Comparison of ENCODE assay signal across 1 cellular context in the genomic region with DNA sequence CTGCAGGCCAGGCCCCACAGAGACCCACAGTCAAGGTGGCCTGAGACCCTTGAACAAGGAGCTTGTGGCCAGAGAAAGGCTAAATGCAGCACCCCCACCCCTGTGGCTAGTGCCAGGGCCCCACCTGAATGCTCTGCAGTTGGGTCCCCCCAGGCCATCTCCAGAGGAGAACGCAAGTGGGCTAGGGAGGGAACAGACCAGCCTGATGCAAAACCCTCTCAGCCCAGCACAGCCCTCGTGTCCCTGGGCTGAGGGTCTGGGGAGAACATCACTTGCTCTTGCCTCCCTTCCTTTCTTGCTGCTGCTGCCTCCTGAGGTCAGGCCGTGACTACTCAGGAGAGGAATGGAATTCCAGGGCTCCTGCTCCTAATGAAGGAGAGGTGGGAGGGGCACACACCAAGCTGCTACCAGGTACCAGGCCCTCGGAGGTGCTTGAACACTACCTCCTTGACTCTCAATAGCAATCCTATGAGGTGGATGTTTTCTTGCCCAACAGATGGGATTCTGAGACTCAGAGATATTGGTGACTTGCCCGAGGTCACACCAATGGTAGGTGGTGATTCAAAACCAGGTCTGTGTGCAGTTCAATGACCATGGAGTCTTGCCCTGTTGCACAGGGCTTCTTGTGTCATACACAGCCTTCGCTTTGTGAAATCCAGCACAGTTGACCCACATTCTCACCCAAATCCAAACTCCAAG.
TF ChIP-seq lines count a peak whose summit lies in the region.

No MANE protein-coding gene starts in this region.

TF ChIP-seq in liver, 16 proteins besides CTCF, POLR2A, EP300 and RAD21 (continued from another document):
- TF ChIP-seq REST (IDR thresholded peaks at IDR 0.05), result peak; percentile 44
- peak; percentile 49 for TF ChIP-seq MAX (IDR thresholded peaks at IDR 0.05)
- peak; percentile 60 for TF ChIP-seq HNF4G (IDR thresholded peaks at IDR 0.05)
- TF ChIP-seq YY1 (IDR thresholded peaks at IDR 0.05), result peak; percentile 63
- peak; percentile 47 for TF ChIP-seq NR2F2 (IDR thresholded peaks at IDR 0.05)
- peak; percentile 81 for TF ChIP-seq ATF3 (IDR thresholded peaks at IDR 0.05)
- peak; percentile 44 for TF ChIP-seq ZBTB33 (IDR thresholded peaks at IDR 0.05)
- TF ChIP-seq GABPA (IDR thresholded peaks at IDR 0.05 in 1 of 2, conservative IDR thresholded peaks at IDR 0.05 in 1 of 2), result no peak
- peak; percentile 87 to 91 for TF ChIP-seq HNF4A (conservative IDR thresholded peaks at IDR 0.05)
- peak; percentile 99 to 100 for TF ChIP-seq RXRA (IDR thresholded peaks at IDR 0.05)
- peak; percentile 87 to 92 for TF ChIP-seq JUND (IDR thresholded peaks at IDR 0.05)
- TF ChIP-seq SP1 (IDR thresholded peaks at IDR 0.05), result peak; percentile 93
- TF ChIP-seq FOXA1 (IDR thresholded peaks at IDR 0.05), result peak; percentile 29
